Comparison of ENCODE assay signal across 9 cellular contexts in the genomic region with DNA sequence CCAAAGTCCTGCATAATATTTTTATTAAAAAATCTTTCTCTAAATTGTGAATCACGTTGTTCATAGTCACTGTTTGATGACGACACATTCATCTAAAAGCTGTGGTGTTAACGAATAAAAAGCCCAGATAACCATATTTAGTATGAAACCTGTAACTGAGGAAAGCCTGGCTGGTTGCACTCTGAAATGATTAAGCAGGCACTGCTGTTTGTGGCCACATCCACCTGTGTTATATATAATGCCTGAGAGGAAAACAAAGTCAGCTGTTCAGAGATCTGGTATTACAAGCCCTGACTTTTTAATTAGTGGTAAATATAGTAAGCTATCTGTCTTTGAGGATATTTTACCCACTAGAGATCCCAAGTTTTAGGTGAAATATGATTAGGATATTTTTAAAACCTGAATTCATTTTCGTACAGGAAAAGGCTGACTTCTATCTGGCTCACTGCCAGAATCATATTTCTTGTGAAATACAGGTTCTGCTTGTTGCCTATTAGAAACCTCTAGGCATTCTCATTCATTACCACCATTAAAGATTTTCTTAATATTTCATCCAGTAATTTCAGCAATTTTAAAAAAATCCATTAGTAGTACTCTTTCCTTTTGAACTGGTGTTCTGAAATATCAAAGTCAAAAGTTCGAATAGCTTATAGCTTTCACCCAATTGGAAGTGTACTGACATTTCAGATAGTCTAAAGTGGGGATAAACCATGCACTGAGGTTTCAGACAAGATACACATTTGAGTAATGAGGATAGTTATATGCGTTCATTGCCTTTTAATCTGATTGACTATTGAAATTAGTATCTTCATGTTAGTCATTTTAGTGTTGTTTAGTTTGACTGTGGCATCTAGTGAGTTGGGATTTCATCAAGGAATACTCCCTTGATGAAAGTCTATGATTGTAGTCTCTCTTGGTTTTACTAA.
DNase-seq lines count a peak whose midpoint lies in the region; ATAC-seq and TF ChIP-seq lines count a peak whose summit lies in the region.
"Had no signal": no experiment of that assay in that cellular context is flagged by ENCODE, and none has a peak within 500 bp of the region (broad histone marks: within the 10 kb centered on the region; RNA-seq: fewer than 3 reads in every experiment).

No MANE protein-coding gene starts in this region.

- DNase-seq in activated T-cell treated with anti-CD3 and anti-CD28 coated beads, Interleukin-2, amount 50 U/mL, for 4 hours = no peak
- DNase-seq in activated T-cell treated with anti-CD3 and anti-CD28 coated beads for 4 hours (no peak), DMS53 (lab: John Stamatoyannopoulos, UW) (no peak), left lobe of liver (ENCODE audit: low spot score) (no peak), tibial artery (no peak)
- DNase-seq in stimulated activated naive CD8-positive, alpha-beta T cell treated with anti-CD3 and anti-CD28 coated beads, Interleukin-15, Interleukin-2, amounts not matched to agents 100 U/mL and 50 U/mL, for 24 hours = no peak

- no peaks in the 10 kb centered on the region for H3K9me3 Mint-ChIP-seq in activated T-cell treated with anti-CD3 and anti-CD28 coated beads, Interleukin-2, amount 50 U/mL, for 4 hours

- no peaks in the 10 kb centered on the region for H3K9me3 ChIP-seq in tibial artery

- H3K4me1 ChIP-seq in tibial artery = peaks cover 0 to 7% (median 2%) of the 10 kb centered on the region in 4 donors

- no peaks in the 10 kb centered on the region for H3K27me3 Mint-ChIP-seq in activated T-cell treated with anti-CD3 and anti-CD28 coated beads, Interleukin-2, amount 50 U/mL, for 4 hours (ENCODE audit: low read depth)

- no peaks in the 10 kb centered on the region for H3K36me3 ChIP-seq in tibial artery

- peaks cover 2% of the 10 kb centered on the region for H3K4me1 Mint-ChIP-seq in activated T-cell treated with anti-CD3 and anti-CD28 coated beads, Interleukin-2, amount 50 U/mL, for 4 hours (ENCODE audit: low read depth)

- H3K27me3 ChIP-seq in tibial artery = no peaks in the 10 kb centered on the region

- TF ChIP-seq CTCF in VCaP (conservative IDR thresholded peaks at IDR 0.05) (no peak), tibial artery (IDR thresholded peaks at IDR 0.05) (no peak)

- intact Hi-C loops in tibial artery (cut with DNase I; ENCODE audit: low total_unique reads) = no loop called here

- ATAC-seq in activated T-cell treated with anti-CD3 and anti-CD28 coated beads, Interleukin-2, amount 50 U/mL, for 4 hours = peak; percentile 43 to 57
- ATAC-seq in HG03039 (IDR thresholded peaks at IDR 0.05; ENCODE audit: unreplicated experiment) (peak; percentile 91), left lobe of liver (no peak)
- ATAC-seq in stimulated activated naive CD8-positive, alpha-beta T cell treated with anti-CD3 and anti-CD28 coated beads, Interleukin-15, Interleukin-2, amounts not matched to agents 100 U/mL and 50 U/mL, for 24 hours = peak; percentile 59

- H3K4me3 Mint-ChIP-seq in activated T-cell treated with anti-CD3 and anti-CD28 coated beads, Interleukin-2, amount 50 U/mL, for 4 hours = no peak overlapping the region

- peaks cover 11% of the 10 kb centered on the region for H3K36me3 Mint-ChIP-seq in activated T-cell treated with anti-CD3 and anti-CD28 coated beads, Interleukin-2, amount 50 U/mL, for 4 hours (ENCODE audit: insufficient read depth)

- no peak overlapping the region for H3K4me3 ChIP-seq in tibial artery

- H3K27ac ChIP-seq in VCaP (peak overlapping the region; percentile 50), tibial artery (no peak overlapping the region)
- H3K27ac ChIP-seq: C4-2B had no signal
